Comparison of ENCODE assay signal across 16 cellular contexts in genomic region chr5:10363519-10364185, GRCh38. TPM values are rescaled to one million over a fixed set of nuclear protein-coding genes. Genes with fewer than 3 reads are reported as not detected.
DNase-seq lines count a peak whose midpoint lies in the region; ATAC-seq, FAIRE-seq and TF ChIP-seq lines count a peak whose summit lies in the region.
"Had no signal": no experiment of that assay in that cellular context is flagged by ENCODE, and none has a peak within 500 bp of the region (broad histone marks: within the 10 kb centered on the region; RNA-seq: fewer than 3 reads in every experiment).

No MANE protein-coding gene starts in this region.

- TF ChIP-seq CTCF in Calu3 (IDR thresholded peaks at IDR 0.05; ENCODE audit: unreplicated experiment) (no peak), K562 (IDR thresholded peaks at IDR 0.05 in 2 of 3, conservative IDR thresholded peaks at IDR 0.05 in 1 of 3; ENCODE audit: insufficient read depth in 2 of 3, low read depth in 1 of 3, low read length in 3 of 3) (no peak), gastrocnemius medialis (IDR thresholded peaks at IDR 0.05 in 4 of 5, conservative IDR thresholded peaks at IDR 0.05 in 1 of 5) (no peak)
- no peak for TF ChIP-seq CTCF in CD4-positive, alpha-beta T cell (IDR thresholded peaks at IDR 0.05)

- no peak for TF ChIP-seq POLR2A in K562 (conservative IDR thresholded peaks at IDR 0.05)
- no peak for TF ChIP-seq POLR2A in gastrocnemius medialis (IDR thresholded peaks at IDR 0.05)

- no peak overlapping the region for H3K4me3 Mint-ChIP-seq in activated naive CD4-positive, alpha-beta T cell treated with anti-CD3 and anti-CD28 coated beads, Interleukin-2, amount 50 U/mL, for 24 hours
- no peak overlapping the region for H3K4me3 Mint-ChIP-seq in activated naive CD4-positive, alpha-beta T cell treated with anti-CD3 and anti-CD28 coated beads, Interleukin-2, amount 10 ng/mL, durations not matched to agents 7 days and 5 days
- no peak overlapping the region for H3K4me3 Mint-ChIP-seq in Calu3 (ENCODE audit: low read depth, unreplicated experiment)
- H3K4me3 Mint-ChIP-seq in CD4-positive, alpha-beta T cell = no peak overlapping the region

- no peak for FAIRE-seq in K562 (lab: Jason Lieb, UNC)

- ATAC-seq in K562 (no peak), gastrocnemius medialis (no peak), GM18502 (IDR thresholded peaks at IDR 0.05; ENCODE audit: poor library complexity, unreplicated experiment) (no peak)
- ATAC-seq in CD4-positive, alpha-beta T cell (ENCODE audit: poor library complexity) = no peak
- ATAC-seq: SK-N-SH treated with all-trans-retinoic acid at 6 μM for 48 hours had no signal

- no peak for TF ChIP-seq EP300 in K562 (IDR thresholded peaks at IDR 0.05; ENCODE audit: low read length)

- H3K9me1 ChIP-seq in K562 (ENCODE audit: control insufficient read depth, insufficient read depth, low read length) = peaks cover 9% of the 10 kb centered on the region

- H3K79me2 ChIP-seq in K562 (ENCODE audit: control insufficient read depth, insufficient read depth, low read length) = peaks cover 99% of the 10 kb centered on the region

- H3K4me1 Mint-ChIP-seq in activated naive CD4-positive, alpha-beta T cell treated with anti-CD3 and anti-CD28 coated beads, Interleukin-2, amount 50 U/mL, for 24 hours = peaks cover 84% of the 10 kb centered on the region
- H3K4me1 Mint-ChIP-seq in activated naive CD4-positive, alpha-beta T cell treated with anti-CD3 and anti-CD28 coated beads, Interleukin-2, amount 10 ng/mL, durations not matched to agents 7 days and 5 days = peaks cover 18% of the 10 kb centered on the region
- H3K4me1 Mint-ChIP-seq in Calu3 (ENCODE audit: low read depth, unreplicated experiment) = peaks cover 34% of the 10 kb centered on the region
- H3K4me1 Mint-ChIP-seq in CD4-positive, alpha-beta T cell (ENCODE audit: low read depth) = peaks cover 79% of the 10 kb centered on the region

- CTCF ChIA-PET in activated naive CD4-positive, alpha-beta T cell treated with anti-CD3 and anti-CD28 coated beads, Interleukin-2, amount 10 ng/mL, durations not matched to agents 7 days and 5 days (lab: Charles Lee) = interaction anchor here (0.6 to 3.0 kb wide), 3 partner anchors 15 to 119 kb away, joined by 5 to 24 read pairs (median 5); no protein-coding TSS in a partner anchor
- CTCF ChIA-PET in Calu3 (lab: Charles Lee) (interaction anchor here (0.5 to 1.8 kb wide), 4 partner anchors 10 to 80 kb away, joined by 3 to 22 read pairs (median 4); partner anchors contain the start of gene MARCHF6), K562 (lab: Yijun Ruan, JAX; ENCODE audit: low intra/inter-chr PET ratio) (interaction anchor here (1.4 kb wide), 1 partner anchor 80 kb away, joined by 11 read pairs; no protein-coding TSS in a partner anchor)
- CTCF ChIA-PET in CD4-positive, alpha-beta T cell (lab: Charles Lee) = interaction anchor here (0.6 to 1.9 kb wide), 6 partner anchors 9 to 80 kb away, joined by 3 to 28 read pairs (median 5); partner anchors contain the start of gene MARCHF6

- POLR2A ChIA-PET in K562 (lab: Yijun Ruan, JAX) = interaction anchor here (0.6 to 4.7 kb wide), 12 partner anchors 9 to 204 kb away, joined by 3 to 38 read pairs (median 4); partner anchors contain the start of gene MARCHF6
- POLR2A ChIA-PET in CD4-positive, alpha-beta T cell (lab: Charles Lee) = interaction anchor here (0.8 to 1.6 kb wide), 3 partner anchors 9 to 113 kb away, joined by 3 to 5 read pairs (median 4); partner anchors contain the start of genes CCT5 and MARCHF6

- no peak for TF ChIP-seq RAD21 in K562 (CRISPR knock-in tag; conservative IDR thresholded peaks at IDR 0.05 in 1 of 2, IDR thresholded peaks at IDR 0.05 in 1 of 2)

- H3K27ac ChIP-seq in K562 (ENCODE audit: extremely low read depth, low read depth, low read length) = no peak overlapping the region
- peak overlapping the region; percentile 19 to 77 (median 48) for H3K27ac ChIP-seq in gastrocnemius medialis
- H3K27ac ChIP-seq in CD4-positive, alpha-beta T cell (ENCODE audit: low read depth, low read length) = no peak overlapping the region
- H3K27ac ChIP-seq: Peyer's patch had no signal

- no peak overlapping the region for H2AFZ ChIP-seq in K562 (ENCODE audit: low read depth, low read length)

- peaks cover 5% of the 10 kb centered on the region for H3K36me3 Mint-ChIP-seq in activated naive CD4-positive, alpha-beta T cell treated with anti-CD3 and anti-CD28 coated beads, Interleukin-2, amount 50 U/mL, for 24 hours
- H3K36me3 Mint-ChIP-seq in activated naive CD4-positive, alpha-beta T cell treated with anti-CD3 and anti-CD28 coated beads, Interleukin-2, amount 10 ng/mL, durations not matched to agents 7 days and 5 days = peaks cover 4% of the 10 kb centered on the region
- H3K36me3 Mint-ChIP-seq in Calu3 (ENCODE audit: insufficient read depth, unreplicated experiment) = peaks cover 13% of the 10 kb centered on the region
- peaks cover 24% of the 10 kb centered on the region for H3K36me3 Mint-ChIP-seq in CD4-positive, alpha-beta T cell (ENCODE audit: low read depth)

- no peak overlapping the region; a peak in 1 of 4 replicates for H3K9ac ChIP-seq in K562 (ENCODE audit: insufficient read depth in 1 of 2, low read depth in 2 of 2, low read length in 2 of 2)

- no peaks in the 10 kb centered on the region for H3K9me3 ChIP-seq in K562 (replicated peaks; ENCODE audit: control insufficient read depth, insufficient read depth, low read depth, low read length)
- H3K9me3 ChIP-seq in gastrocnemius medialis = no peaks in the 10 kb centered on the region
- H3K9me3 ChIP-seq in CD4-positive, alpha-beta T cell (ENCODE audit: control insufficient read depth, low read length) = no peaks in the 10 kb centered on the region
- H3K9me3 ChIP-seq: MG63, Peyer's patch had no signal

- H3K4me2 ChIP-seq in K562 (ENCODE audit: insufficient read depth, low read length) = no peak overlapping the region

- WGBS in K562 (ENCODE audit: insufficient coverage, low coverage, missing lambda C conversion rate) = 82% methylated on average over 3 of the region's 3 CpGs

- DNase-seq in activated naive CD4-positive, alpha-beta T cell treated with anti-CD3 and anti-CD28 coated beads, Interleukin-2, amount 10 ng/mL, durations not matched to agents 7 days and 5 days = no peak
- DNase-seq in Calu3 (no peak), K562 (ENCODE audit: extremely low read depth in 1 of 4, low spot score in 3 of 4) (no peak), gastrocnemius medialis (no peak)
- no peak for DNase-seq in CD4-positive, alpha-beta T cell
- DNase-seq: 8988T, C1 segment of cervical spinal cord, DMS79, MG63, NCI-H2081 treated with DMSO at 0.1 percent for 48 hours, NCI-H2171 treated with DMSO at 0.1 percent for 48 hours, NCI-H524 treated with DMSO at 0.1 percent for 48 hours, Peyer's patch had no signal

- peaks cover 39% of the 10 kb centered on the region for H4K20me1 ChIP-seq in K562 (replicated peaks; ENCODE audit: control insufficient read depth, insufficient read depth, low read length)

- H3K27ac Mint-ChIP-seq in activated naive CD4-positive, alpha-beta T cell treated with anti-CD3 and anti-CD28 coated beads, Interleukin-2, amount 50 U/mL, for 24 hours = peak overlapping the region; percentile 8
- H3K27ac Mint-ChIP-seq in activated naive CD4-positive, alpha-beta T cell treated with anti-CD3 and anti-CD28 coated beads, Interleukin-2, amount 10 ng/mL, durations not matched to agents 7 days and 5 days = no peak overlapping the region
- H3K27ac Mint-ChIP-seq in Calu3 (ENCODE audit: unreplicated experiment) = peak overlapping the region; percentile 33
- no peak overlapping the region for H3K27ac Mint-ChIP-seq in CD4-positive, alpha-beta T cell

- peaks cover 15 to 16% of the 10 kb centered on the region in 2 experiments; a peak in 4 of 5 replicates for H3K4me1 ChIP-seq in K562 (replicated peaks in 1 of 2; ENCODE audit: control insufficient read depth in 2 of 2, insufficient read depth in 2 of 2, low read length in 2 of 2)
- peaks cover 75 to 87% of the 10 kb centered on the region in 2 donors for H3K4me1 ChIP-seq in gastrocnemius medialis

- intact Hi-C loops in Calu3 (cut with micrococcal nuclease; ENCODE audit: unreplicated experiment) = loop anchor here (1.0 kb wide), 1 partner anchor 79 kb away; no protein-coding TSS in a partner anchor
- intact Hi-C loops in K562 (cut with micrococcal nuclease) = loop anchor here (1.0 to 2.0 kb wide), 2 partner anchors 45 to 79 kb away; no protein-coding TSS in a partner anchor
- intact Hi-C loops in gastrocnemius medialis (cut with DNase I; ENCODE audit: low total_unique reads) = loop anchor here (1.0 kb wide), 1 partner anchor 79 kb away; no protein-coding TSS in a partner anchor
- intact Hi-C loops in CD4-positive, alpha-beta T cell (cut with DNase I, micrococcal nuclease) = loop anchor here (1.0 to 10.0 kb wide), 3 partner anchors 59 to 79 kb away; no protein-coding TSS in a partner anchor

- in situ Hi-C loops in K562 (cut with MboI) = no loop called here
- in situ Hi-C loops in gastrocnemius medialis (cut with MboI; ENCODE audit: low sequenced_read_pairs in 4 of 4) = loop anchor here in 1 of 4 donors (5.0 kb wide), 1 partner anchor 81 kb away; no protein-coding TSS in a partner anchor

- H3K4me3 ChIP-seq in K562 (no peak overlapping the region), gastrocnemius medialis (no peak overlapping the region)
- H3K4me3 ChIP-seq: MG63, Peyer's patch had no signal

- H3K9me3 Mint-ChIP-seq in activated naive CD4-positive, alpha-beta T cell treated with anti-CD3 and anti-CD28 coated beads, Interleukin-2, amount 50 U/mL, for 24 hours = no peaks in the 10 kb centered on the region
- no peaks in the 10 kb centered on the region for H3K9me3 Mint-ChIP-seq in activated naive CD4-positive, alpha-beta T cell treated with anti-CD3 and anti-CD28 coated beads, Interleukin-2, amount 10 ng/mL, durations not matched to agents 7 days and 5 days
- H3K9me3 Mint-ChIP-seq in Calu3 (ENCODE audit: low read depth, unreplicated experiment) = no peaks in the 10 kb centered on the region
- H3K9me3 Mint-ChIP-seq in CD4-positive, alpha-beta T cell = no peaks in the 10 kb centered on the region

- H3K36me3 ChIP-seq in K562 (ENCODE audit: control insufficient read depth, insufficient read depth, low read length) (peaks cover 55% of the 10 kb centered on the region), gastrocnemius medialis (no peaks in the 10 kb centered on the region)
- H3K36me3 ChIP-seq: Peyer's patch had no signal

- BruUV-seq in Calu3 (replicated peaks; lab: Mats Ljungman, UMichigan) (no TSS peak), K562 (replicated peaks; lab: Mats Ljungman, UMichigan) (no TSS peak)

- H3K27me3 ChIP-seq in K562 (ENCODE audit: control insufficient read depth in 2 of 2, insufficient read depth in 2 of 2, low read length in 2 of 2) (no peaks in the 10 kb centered on the region), gastrocnemius medialis (no peaks in the 10 kb centered on the region)
- H3K27me3 ChIP-seq in CD4-positive, alpha-beta T cell (ENCODE audit: control insufficient read depth, insufficient read depth, low read length) = no peaks in the 10 kb centered on the region
- H3K27me3 ChIP-seq: MG63, Peyer's patch had no signal

- H3K27me3 Mint-ChIP-seq in activated naive CD4-positive, alpha-beta T cell treated with anti-CD3 and anti-CD28 coated beads, Interleukin-2, amount 50 U/mL, for 24 hours = no peaks in the 10 kb centered on the region
- H3K27me3 Mint-ChIP-seq in activated naive CD4-positive, alpha-beta T cell treated with anti-CD3 and anti-CD28 coated beads, Interleukin-2, amount 10 ng/mL, durations not matched to agents 7 days and 5 days = no peaks in the 10 kb centered on the region
- no peaks in the 10 kb centered on the region for H3K27me3 Mint-ChIP-seq in Calu3 (ENCODE audit: unreplicated experiment)
- no peaks in the 10 kb centered on the region for H3K27me3 Mint-ChIP-seq in CD4-positive, alpha-beta T cell

RNA-seq across cellular contexts. Expression of gene MARCHF6, which starts 10.2 kb away (rescaled TPM):
- total RNA-seq in Calu3 (2022) (155 and 160 TPM in 2 replicates), K562 (2014; rRNA removed) (68.1 and 82.1 TPM in 2 replicates), K562 (2014; rRNA removed; fragmentation: Illumina TruSeq; extraction: Trizol) (110 and 145 TPM in 2 replicates), K562 (2015; rRNA removed; fragmentation: Illumina TruSeq; extraction: Trizol) (73.8 and 74.1 TPM in 2 replicates), K562 (2021) (173 and 197 TPM in 2 replicates), gastrocnemius medialis (100 to 1,000 TPM; 139 to 173 (median 146) TPM)
- total RNA-seq in K562 (2011; cell fraction: chromatin; rRNA removed; ENCODE audit: low replicate concordance) = 561 and 734 TPM in 2 replicates
- total RNA-seq in K562 (2011; cell fraction: nucleolus; rRNA removed) = 300 and 404 TPM in 2 replicates
- total RNA-seq in K562 (2011; cell fraction: nucleoplasm; rRNA removed) = 460 and 488 TPM in 2 replicates
- polyA plus RNA-seq in K562 (2011; rRNA removed) (363 and 456 TPM in 2 replicates), K562 (2014; fragmentation: Illumina TruSeq; extraction: Trizol) (97.2 and 107 TPM in 2 replicates), K562 (2014; fragmentation: Nextera tagmentation; extraction: Ambion mirVana) (100 to 1,000 TPM; 170 to 176 TPM), K562 (2014; rRNA removed) (113 and 116 TPM in 2 replicates)
- polyA plus RNA-seq in K562 (2011; cell fraction: cytosol; rRNA removed) = 108 and 266 TPM in 2 replicates
- 690 and 1,115 TPM in 2 replicates for polyA plus RNA-seq in K562 (2011; cell fraction: nucleus; rRNA removed)
- polyA plus RNA-seq in K562 (2012) = 113 TPM in 2 replicates
- 714 and 809 TPM in 2 replicates for polyA minus RNA-seq in K562 (2011; rRNA and poly(A)+ RNA removed)
- 187 and 222 TPM in 2 replicates for polyA minus RNA-seq in K562 (2011; cell fraction: cytosol; rRNA and poly(A)+ RNA removed)
- polyA minus RNA-seq in K562 (2011; cell fraction: nucleus; rRNA and poly(A)+ RNA removed) = 218 and 284 TPM in 2 replicates
- total RNA-seq in CD4-positive, alpha-beta T cell = 100 to 1,000 TPM; 176 to 182 TPM

RNA-seq across cellular contexts. Expression of gene CMBL, which starts 56.0 kb away (rescaled TPM):
- total RNA-seq in Calu3 (2022) (12.9 and 17.0 TPM in 2 replicates), K562 (2014; rRNA removed) (22.6 and 30.0 TPM in 2 replicates), K562 (2014; rRNA removed; fragmentation: Illumina TruSeq; extraction: Trizol) (68.2 and 86.7 TPM in 2 replicates), K562 (2015; rRNA removed; fragmentation: Illumina TruSeq; extraction: Trizol) (54.7 and 55.5 TPM in 2 replicates), K562 (2021) (119 and 121 TPM in 2 replicates), gastrocnemius medialis (10 to 100 TPM in 3 of 4 donors, 1 to 10 TPM in 1; 7.8 to 46.7 (median 35.6) TPM)
- 57.6 and 73.6 TPM in 2 replicates for total RNA-seq in K562 (2011; cell fraction: chromatin; rRNA removed; ENCODE audit: low replicate concordance)
- total RNA-seq in K562 (2011; cell fraction: nucleolus; rRNA removed) = 41.8 and 51.0 TPM in 2 replicates
- total RNA-seq in K562 (2011; cell fraction: nucleoplasm; rRNA removed) = 60.6 and 76.3 TPM in 2 replicates
- polyA plus RNA-seq in K562 (2011; rRNA removed) (183 and 192 TPM in 2 replicates), K562 (2014; fragmentation: Illumina TruSeq; extraction: Trizol) (140 and 144 TPM in 2 replicates), K562 (2014; fragmentation: Nextera tagmentation; extraction: Ambion mirVana) (10 to 100 TPM; 53.4 to 71.1 TPM), K562 (2014; rRNA removed) (109 and 128 TPM in 2 replicates)
- 228 and 464 TPM in 2 replicates for polyA plus RNA-seq in K562 (2011; cell fraction: cytosol; rRNA removed)
- 27.2 and 28.4 TPM in 2 replicates for polyA plus RNA-seq in K562 (2011; cell fraction: nucleus; rRNA removed)
- 129 and 225 TPM in 2 replicates for polyA plus RNA-seq in K562 (2012)
- 176 TPM in 2 replicates for polyA minus RNA-seq in K562 (2011; rRNA and poly(A)+ RNA removed)
- 200 and 213 TPM in 2 replicates for polyA minus RNA-seq in K562 (2011; cell fraction: cytosol; rRNA and poly(A)+ RNA removed)
- 23.2 and 39.3 TPM in 2 replicates for polyA minus RNA-seq in K562 (2011; cell fraction: nucleus; rRNA and poly(A)+ RNA removed)
- under 1 TPM in 1 of 2 experiments, not detected in 1; 0.36 TPM for total RNA-seq in CD4-positive, alpha-beta T cell

Comparison
In these comparisons a context has a peak if more than half of its experiments do, and no peak if none do; other contexts are left out.
1. H3K27ac Mint-ChIP-seq: peak in activated naive CD4-positive, alpha-beta T cell treated with anti-CD3 and anti-CD28 coated beads, Interleukin-2, amount 50 U/mL, for 24 hours (single experiment) and Calu3 (single experiment); none in activated naive CD4-positive, alpha-beta T cell treated with anti-CD3 and anti-CD28 coated beads, Interleukin-2, amount 10 ng/mL, durations not matched to agents 7 days and 5 days (single experiment) and CD4-positive, alpha-beta T cell (single experiment).
2. H3K27ac ChIP-seq: peak in gastrocnemius medialis (4 of 4); none in K562 (single experiment) and CD4-positive, alpha-beta T cell (single experiment).
3. RNA of gene CMBL, which starts 56.0 kb away (total RNA-seq): 22.6 to 121 TPM in K562, 7.8 to 46.7 TPM in gastrocnemius medialis and 12.9 to 17.0 TPM in Calu3; 0.36 TPM in CD4-positive, alpha-beta T cell; every median in the first group is over 4 times any median in the second.